ENCODE assay signal across 11 cellular contexts in genomic region chr18:48790226-48790863, GRCh38.
A peak's percentile ranks its signal among the peaks of the same experiment; 100 is the strongest.
DNase-seq lines count a peak whose midpoint lies in the region; ATAC-seq and TF ChIP-seq lines count a peak whose summit lies in the region.
"Had no signal": no experiment of that assay in that cellular context is flagged by ENCODE, and none has a peak within 500 bp of the region (broad histone marks: within the 10 kb centered on the region; RNA-seq: fewer than 3 reads in every experiment).

No MANE protein-coding gene starts in this region.

- peaks cover 0 to 4% (median 0%) of the 10 kb centered on the region in 3 donors for H3K36me3 Mint-ChIP-seq in CD8-positive, alpha-beta memory T cell

- no peak overlapping the region for H3K4me3 ChIP-seq in HCT116 (replicated peaks in 1 of 2; ENCODE audit: low read depth in 1 of 2, low read length in 2 of 2)
- no peak overlapping the region for H3K4me3 ChIP-seq in skeletal muscle tissue (ENCODE audit: low read length in 3 of 3)
- H3K4me3 ChIP-seq in hepatocyte: no peak overlapping the region
- no peak overlapping the region for H3K4me3 ChIP-seq in CD8-positive, alpha-beta memory T cell (ENCODE audit: low read length)

- peaks cover 4 to 19% (median 14%) of the 10 kb centered on the region in 3 donors for H3K4me1 Mint-ChIP-seq in CD8-positive, alpha-beta memory T cell

- H2AFZ ChIP-seq in HCT116 (ENCODE audit: low read depth, low read length, poor library complexity, severe bottlenecking): no peak overlapping the region
- H2AFZ ChIP-seq in hepatocyte: no peak overlapping the region

- 95% methylated on average over 21 of the region's 22 CpGs for WGBS in hepatocyte (ENCODE audit: low lambda C conversion rate, missing lambda C conversion rate)

- RAD21 ChIA-PET in HCT116 (lab: Charles Lee; ENCODE audit: low non-redundant PET in 1 of 2, low total read pairs in 2 of 2, uncharacterized antibody in 2 of 2, unreplicated experiment in 2 of 2): no interaction called here

- DNase-seq in HCT116 (ENCODE audit: low read depth, low spot score): peak; percentile 47
- DNase-seq in astrocyte of the hippocampus (ENCODE audit: low read depth, low spot score): peak; percentile 70
- peak; percentile 96 for DNase-seq in left cardiac atrium
- DNase-seq in NCI-H748 treated with DMSO at 0.1 percent for 48 hours (lab: John Stamatoyannopoulos, UW): no peak
- DNase-seq in NCI-H526 (lab: John Stamatoyannopoulos, UW): no peak
- DNase-seq in hepatocyte (ENCODE audit: low spot score): no peak
- no peak for DNase-seq in CD8-positive, alpha-beta memory T cell
- DNase-seq: effector CD4-positive, alpha-beta T cell; NCI-H1436; stimulated activated CD4-positive, alpha-beta T cell treated with anti-CD3 and anti-CD28 coated beads, Interleukin-12 subunit alpha, Interleukin-12 subunit beta, amount 100 ng/mL, for 4 hours had no signal

- intact Hi-C loops in HCT116 (cut with micrococcal nuclease): no loop called here
- intact Hi-C loops in left cardiac atrium (cut with DNase I): loop anchor here in 1 of 2 donors (1.0 kb wide), 1 partner anchor 110 kb away; no protein-coding TSS in a partner anchor

- H3K9ac ChIP-seq in HCT116 (ENCODE audit: low read length) (no peak overlapping the region), skeletal muscle tissue (ENCODE audit: low read depth in 1 of 3, low read length in 3 of 3) (peak overlapping the region in 1 of 3 donors; percentile 40)

- TF ChIP-seq CTCF in HCT116 (IDR thresholded peaks at IDR 0.05 in 2 of 3, conservative IDR thresholded peaks at IDR 0.05 in 1 of 3; ENCODE audit: borderline replicate concordance in 1 of 3, insufficient read depth in 1 of 3, low read depth in 2 of 3, low read length in 2 of 3): no peak
- TF ChIP-seq CTCF in hepatocyte (IDR thresholded peaks at IDR 0.05; ENCODE audit: poor library complexity): no peak

- H3K9me2 ChIP-seq in HCT116 (ENCODE audit: insufficient read depth) (no peaks in the 10 kb centered on the region), hepatocyte (replicated peaks; ENCODE audit: insufficient read depth) (no peaks in the 10 kb centered on the region)

- no TSS peak for BruUV-seq in HCT116 (replicated peaks; lab: Mats Ljungman, UMichigan)

- H3K79me2 ChIP-seq in HCT116 (ENCODE audit: insufficient read depth, low read length): no peaks in the 10 kb centered on the region
- H3K79me2 ChIP-seq in hepatocyte: peaks cover under 1% of the 10 kb centered on the region

- H3K27ac Mint-ChIP-seq in CD8-positive, alpha-beta memory T cell: peak overlapping the region in 2 of 8 donors; percentile 7 to 72

- H3K9me3 ChIP-seq in HCT116 (ENCODE audit: control insufficient read depth in 1 of 2, insufficient read depth in 1 of 2, low read depth in 1 of 2, low read length in 2 of 2): no peaks in the 10 kb centered on the region
- no peaks in the 10 kb centered on the region for H3K9me3 ChIP-seq in skeletal muscle tissue (ENCODE audit: control insufficient read depth in 3 of 3, low read length in 3 of 3)
- no peaks in the 10 kb centered on the region for H3K9me3 ChIP-seq in hepatocyte (ENCODE audit: low read depth)
- H3K9me3 ChIP-seq in CD8-positive, alpha-beta memory T cell (ENCODE audit: low read length): no peaks in the 10 kb centered on the region

- H3K4me2 ChIP-seq in HCT116 (ENCODE audit: low read length) (peak overlapping the region; percentile 50), hepatocyte (no peak overlapping the region)

- ATAC-seq in HCT116 (peak; percentile 77), left cardiac atrium (peak; percentile 85 to 86)

- no peak for TF ChIP-seq POLR2A in HCT116 (IDR thresholded peaks at IDR 0.05; ENCODE audit: borderline replicate concordance, extremely low read depth, insufficient read depth, insufficient read length)

- no peak overlapping the region for H3K4me3 Mint-ChIP-seq in CD8-positive, alpha-beta memory T cell

- POLR2A ChIA-PET in HCT116 (lab: Charles Lee): no interaction called here
- POLR2A ChIA-PET in CD8-positive, alpha-beta memory T cell (lab: Charles Lee): no interaction called here

- peaks cover 0 to 1% (median 0%) of the 10 kb centered on the region in 5 donors for H3K9me3 Mint-ChIP-seq in CD8-positive, alpha-beta memory T cell

- TF ChIP-seq RAD21 in HCT116 (IDR thresholded peaks at IDR 0.05; ENCODE audit: low read depth): no peak

- H3K27me3 Mint-ChIP-seq in CD8-positive, alpha-beta memory T cell: no peaks in the 10 kb centered on the region

- H3K36me3 ChIP-seq in HCT116 (ENCODE audit: control insufficient read depth in 1 of 2, insufficient read depth in 2 of 2, low read length in 2 of 2) (no peaks in the 10 kb centered on the region), skeletal muscle tissue (ENCODE audit: control insufficient read depth in 3 of 3, insufficient read depth in 3 of 3, low read length in 3 of 3) (peaks cover 0 to 2% (median 0%) of the 10 kb centered on the region in 3 donors), hepatocyte (replicated peaks; ENCODE audit: insufficient read depth, low read depth) (no peaks in the 10 kb centered on the region)
- H3K36me3 ChIP-seq in CD8-positive, alpha-beta memory T cell (ENCODE audit: insufficient read depth, low read length): no peaks in the 10 kb centered on the region

- CTCF ChIA-PET in HCT116 (lab: Charles Lee): interaction anchor here (1.0 kb wide), 1 partner anchor 14 kb away, joined by 3 read pairs; no protein-coding TSS in a partner anchor
- CTCF ChIA-PET in CD8-positive, alpha-beta memory T cell (lab: Charles Lee): interaction anchor here (1.6 to 2.5 kb wide), 2 partner anchors 13 to 123 kb away, joined by 6 to 9 read pairs; no protein-coding TSS in a partner anchor

- H4K20me1 ChIP-seq in HCT116 (ENCODE audit: insufficient read depth) (no peaks in the 10 kb centered on the region), hepatocyte (ENCODE audit: insufficient read depth, poor library complexity, severe bottlenecking) (no peaks in the 10 kb centered on the region)

- H3K4me1 ChIP-seq in HCT116 (ENCODE audit: control insufficient read depth in 1 of 2, insufficient read depth in 2 of 2, low read length in 2 of 2) (peaks cover 17 to 28% of the 10 kb centered on the region in 2 experiments), skeletal muscle tissue (ENCODE audit: control insufficient read depth in 3 of 3, insufficient read depth in 3 of 3, low read length in 3 of 3) (peaks cover 28 to 50% (median 40%) of the 10 kb centered on the region in 3 donors), hepatocyte (ENCODE audit: insufficient read depth) (peaks cover 16% of the 10 kb centered on the region)
- peaks cover 4% of the 10 kb centered on the region for H3K4me1 ChIP-seq in CD8-positive, alpha-beta memory T cell (ENCODE audit: insufficient read depth, low read length)

- H3K27me3 ChIP-seq in HCT116 (ENCODE audit: insufficient read depth, low read length) (no peaks in the 10 kb centered on the region), skeletal muscle tissue (ENCODE audit: control insufficient read depth in 3 of 3, insufficient read depth in 3 of 3, low read length in 3 of 3) (no peaks in the 10 kb centered on the region), hepatocyte (no peaks in the 10 kb centered on the region)
- H3K27me3 ChIP-seq in CD8-positive, alpha-beta memory T cell (ENCODE audit: insufficient read depth, low read length, poor library complexity, severe bottlenecking): no peaks in the 10 kb centered on the region

- H3K27ac ChIP-seq in HCT116 (ENCODE audit: low read depth, low read length): peak overlapping the region; percentile 44; the same call in 1 of the 2 replicates
- H3K27ac ChIP-seq in skeletal muscle tissue (ENCODE audit: low read depth, low read length): peak overlapping the region; percentile 84
- no peak overlapping the region for H3K27ac ChIP-seq in hepatocyte
- no peak overlapping the region for H3K27ac ChIP-seq in CD8-positive, alpha-beta memory T cell (ENCODE audit: low read depth, low read length)

TF ChIP-seq in HCT116, 20 proteins besides CTCF, POLR2A, EP300 and RAD21 (continues in another document):
- TF ChIP-seq CBX3 (IDR thresholded peaks at IDR 0.05; ENCODE audit: low read depth) (peak; percentile 76; the same call in 1 of the 2 replicates), EZH2phosphoT487 (IDR thresholded peaks at IDR 0.05; ENCODE audit: borderline replicate concordance) (no peak), YY1 (IDR thresholded peaks at IDR 0.05; ENCODE audit: extremely low read depth, insufficient replicate concordance, low read depth, low read length) (peak; percentile 7), ZFX (IDR thresholded peaks at IDR 0.05) (no peak), POLR2AphosphoS5 (IDR thresholded peaks at IDR 0.05; ENCODE audit: low read depth, low read length) (peak; percentile 38; the same call in 1 of the 2 replicates), SIN3A (IDR thresholded peaks at IDR 0.05; ENCODE audit: low read depth) (no peak), CEBPB (IDR thresholded peaks at IDR 0.05; ENCODE audit: low read depth) (no peak), EGR1 (IDR thresholded peaks at IDR 0.05; ENCODE audit: low read depth) (no peak), SP1 (IDR thresholded peaks at IDR 0.05; ENCODE audit: low read depth) (peak; percentile 45; the same call in 1 of the 2 replicates), FOSL1 (IDR thresholded peaks at IDR 0.05; ENCODE audit: low read depth) (peak; percentile 61), ELF1 (IDR thresholded peaks at IDR 0.05; ENCODE audit: borderline replicate concordance, low read depth) (no peak), JUND (IDR thresholded peaks at IDR 0.05) (peak; percentile 65; the same call in 1 of the 2 replicates)
- TF ChIP-seq, protein P1, sequence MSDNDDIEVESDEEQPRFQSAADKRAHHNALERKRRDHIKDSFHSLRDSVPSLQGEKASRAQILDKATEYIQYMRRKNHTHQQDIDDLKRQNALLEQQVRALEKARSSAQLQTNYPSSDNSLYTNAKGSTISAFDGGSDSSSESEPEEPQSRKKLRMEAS (IDR thresholded peaks at IDR 0.05): peak; percentile 64
- TF ChIP-seq, protein P2, sequence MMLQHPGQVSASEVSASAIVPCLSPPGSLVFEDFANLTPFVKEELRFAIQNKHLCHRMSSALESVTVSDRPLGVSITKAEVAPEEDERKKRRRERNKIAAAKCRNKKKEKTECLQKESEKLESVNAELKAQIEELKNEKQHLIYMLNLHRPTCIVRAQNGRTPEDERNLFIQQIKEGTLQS (IDR thresholded peaks at IDR 0.05): no peak

Comparison
In these comparisons a context has a peak if more than half of its experiments do, and no peak if none do; other contexts are left out.
1. DNase-seq: peak in HCT116 (single experiment), astrocyte of the hippocampus (single experiment) and left cardiac atrium (single experiment); none in NCI-H748 treated with DMSO at 0.1 percent for 48 hours (single experiment), NCI-H526 (0 of 2), hepatocyte (single experiment) and CD8-positive, alpha-beta memory T cell (0 of 5).
2. H3K27ac ChIP-seq: peak in HCT116 (single experiment) and skeletal muscle tissue (single experiment); none in hepatocyte (single experiment) and CD8-positive, alpha-beta memory T cell (single experiment).